1 cellular context compared by ENCODE assay signal in the genomic region with DNA sequence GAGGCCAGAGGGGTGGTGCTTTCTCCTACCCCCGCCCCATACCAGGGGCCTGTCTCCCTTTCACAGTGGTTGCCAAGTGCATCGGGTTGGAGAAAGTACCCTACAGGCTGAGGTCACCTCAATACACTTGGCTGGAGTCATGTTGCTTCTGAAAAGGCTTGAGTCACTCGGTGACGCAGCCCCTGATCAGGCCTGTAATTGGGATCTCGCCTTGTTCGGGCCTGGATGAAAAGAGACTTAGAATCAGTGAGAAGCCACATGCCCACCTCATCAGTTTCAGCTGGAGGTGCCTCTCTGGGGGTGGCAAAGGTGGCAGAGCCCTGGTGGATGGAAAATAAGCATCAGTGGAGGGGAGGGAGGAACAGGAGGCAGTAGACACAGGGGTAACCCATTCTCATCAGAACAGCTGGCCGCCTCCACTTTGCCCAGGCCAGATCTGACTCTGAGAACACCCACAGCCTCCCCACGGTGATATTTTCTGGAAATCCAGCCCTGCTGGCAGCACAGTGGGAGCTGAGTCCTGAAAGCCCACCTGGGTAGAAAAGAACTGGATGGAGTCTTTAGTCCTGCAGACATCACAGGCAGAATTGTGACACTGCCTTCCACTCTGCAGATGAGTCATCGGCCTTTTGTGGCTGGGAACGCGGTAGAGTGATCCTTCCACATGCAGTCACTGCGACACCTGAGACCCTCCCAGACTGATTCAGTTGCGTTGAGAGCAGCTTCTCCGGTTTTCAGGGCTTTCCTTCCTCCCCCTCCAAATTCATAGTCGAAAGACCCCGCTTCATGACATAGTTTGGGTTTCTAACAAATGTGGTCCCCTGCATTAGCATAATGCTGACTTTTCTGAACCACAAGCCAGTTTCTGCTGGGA.
TF ChIP-seq lines count a peak whose summit lies in the region.

No MANE protein-coding gene starts in this region.

TF ChIP-seq in HepG2, 621 proteins besides CTCF, POLR2A, EP300 and RAD21 (continued from another document and continues in another):
- TF ChIP-seq ZNF318 (CRISPR knock-in tag; IDR thresholded peaks at IDR 0.05) (no peak), NFIC (IDR thresholded peaks at IDR 0.05; ENCODE audit: low read length) (no peak), ZNF776 (CRISPR knock-in tag; IDR thresholded peaks at IDR 0.05) (no peak), SIX1 (CRISPR knock-in tag; IDR thresholded peaks at IDR 0.05; ENCODE audit: borderline replicate concordance) (no peak), SRF (IDR thresholded peaks at IDR 0.05; ENCODE audit: low read depth, low read length) (peak; percentile 55; the same call in 1 of the 2 replicates), ZBTB1 (CRISPR knock-in tag; IDR thresholded peaks at IDR 0.05; ENCODE audit: borderline replicate concordance) (no peak), ZBTB7B (CRISPR knock-in tag; IDR thresholded peaks at IDR 0.05) (no peak), CREB1 (IDR thresholded peaks at IDR 0.05) (peak; percentile 41; the same call in 1 of the 2 replicates), CREB1 (CRISPR knock-in tag; IDR thresholded peaks at IDR 0.05) (no peak), SMC3 (IDR thresholded peaks at IDR 0.05; ENCODE audit: low read length) (peak; percentile 9; the same call in 1 of the 2 replicates), MAF1 (CRISPR knock-in tag; IDR thresholded peaks at IDR 0.05; ENCODE audit: borderline replicate concordance) (no peak), SMAD3 (CRISPR knock-in tag; IDR thresholded peaks at IDR 0.05) (0 out of 2 replicates have a peak, but pooled peaks have one; percentile 51), ZNF317 (CRISPR knock-in tag; IDR thresholded peaks at IDR 0.05) (0 out of 2 replicates have a peak, but pooled peaks have one; percentile 17), GATAD2A (CRISPR knock-in tag; IDR thresholded peaks at IDR 0.05) (peak; percentile 87), ZFYVE20 (CRISPR knock-in tag; IDR thresholded peaks at IDR 0.05; ENCODE audit: borderline replicate concordance, low read depth) (no peak), FOSL2 (CRISPR knock-in tag; IDR thresholded peaks at IDR 0.05) (peak; percentile 99), ZBTB38 (CRISPR knock-in tag; IDR thresholded peaks at IDR 0.05) (peak; percentile 66), ATRX (CRISPR knock-in tag; IDR thresholded peaks at IDR 0.05; ENCODE audit: borderline replicate concordance) (no peak), ZNF30 (CRISPR knock-in tag; IDR thresholded peaks at IDR 0.05) (no peak), ZBTB42 (CRISPR knock-in tag; IDR thresholded peaks at IDR 0.05) (no peak), ZNF383 (CRISPR knock-in tag; IDR thresholded peaks at IDR 0.05; ENCODE audit: borderline replicate concordance) (no peak), EED (CRISPR knock-in tag; IDR thresholded peaks at IDR 0.05) (no peak), ZNF614 (CRISPR knock-in tag; IDR thresholded peaks at IDR 0.05; ENCODE audit: borderline replicate concordance) (no peak), ZBTB46 (CRISPR knock-in tag; IDR thresholded peaks at IDR 0.05; ENCODE audit: borderline replicate concordance) (no peak), ZNF446 (CRISPR knock-in tag; IDR thresholded peaks at IDR 0.05) (no peak), GPN1 (CRISPR knock-in tag; IDR thresholded peaks at IDR 0.05; ENCODE audit: borderline replicate concordance) (no peak), ZNF576 (CRISPR knock-in tag; IDR thresholded peaks at IDR 0.05) (no peak), ZNF253 (CRISPR knock-in tag; IDR thresholded peaks at IDR 0.05; ENCODE audit: borderline replicate concordance) (no peak), SAP130 (CRISPR knock-in tag; IDR thresholded peaks at IDR 0.05; ENCODE audit: low read depth) (peak; percentile 48; the same call in 1 of the 2 replicates), ZNF431 (CRISPR knock-in tag; IDR thresholded peaks at IDR 0.05; ENCODE audit: borderline replicate concordance, low read depth) (no peak), CBX1 (IDR thresholded peaks at IDR 0.05; ENCODE audit: low read depth) (no peak), NCOR1 (IDR thresholded peaks at IDR 0.05; ENCODE audit: borderline replicate concordance, low read length) (no peak), RARA (CRISPR knock-in tag; IDR thresholded peaks at IDR 0.05) (peak; percentile 30; the same call in 1 of the 2 replicates)
- TF ChIP-seq, protein P1, sequence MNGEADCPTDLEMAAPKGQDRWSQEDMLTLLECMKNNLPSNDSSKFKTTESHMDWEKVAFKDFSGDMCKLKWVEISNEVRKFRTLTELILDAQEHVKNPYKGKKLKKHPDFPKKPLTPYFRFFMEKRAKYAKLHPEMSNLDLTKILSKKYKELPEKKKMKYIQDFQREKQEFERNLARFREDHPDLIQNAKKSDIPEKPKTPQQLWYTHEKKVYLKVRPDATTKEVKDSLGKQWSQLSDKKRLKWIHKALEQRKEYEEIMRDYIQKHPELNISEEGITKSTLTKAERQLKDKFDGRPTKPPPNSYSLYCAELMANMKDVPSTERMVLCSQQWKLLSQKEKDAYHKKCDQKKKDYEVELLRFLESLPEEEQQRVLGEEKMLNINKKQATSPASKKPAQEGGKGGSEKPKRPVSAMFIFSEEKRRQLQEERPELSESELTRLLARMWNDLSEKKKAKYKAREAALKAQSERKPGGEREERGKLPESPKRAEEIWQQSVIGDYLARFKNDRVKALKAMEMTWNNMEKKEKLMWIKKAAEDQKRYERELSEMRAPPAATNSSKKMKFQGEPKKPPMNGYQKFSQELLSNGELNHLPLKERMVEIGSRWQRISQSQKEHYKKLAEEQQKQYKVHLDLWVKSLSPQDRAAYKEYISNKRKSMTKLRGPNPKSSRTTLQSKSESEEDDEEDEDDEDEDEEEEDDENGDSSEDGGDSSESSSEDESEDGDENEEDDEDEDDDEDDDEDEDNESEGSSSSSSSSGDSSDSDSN (CRISPR knock-in tag; IDR thresholded peaks at IDR 0.05) = 0 out of 2 replicates have a peak, but pooled peaks have one; percentile 19
- TF ChIP-seq, protein P2, sequence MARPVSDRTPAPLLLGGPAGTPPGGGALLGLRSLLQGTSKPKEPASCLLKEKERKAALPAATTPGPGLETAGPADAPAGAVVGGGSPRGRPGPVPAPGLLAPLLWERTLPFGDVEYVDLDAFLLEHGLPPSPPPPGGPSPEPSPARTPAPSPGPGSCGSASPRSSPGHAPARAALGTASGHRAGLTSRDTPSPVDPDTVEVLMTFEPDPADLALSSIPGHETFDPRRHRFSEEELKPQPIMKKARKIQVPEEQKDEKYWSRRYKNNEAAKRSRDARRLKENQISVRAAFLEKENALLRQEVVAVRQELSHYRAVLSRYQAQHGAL (CRISPR knock-in tag; IDR thresholded peaks at IDR 0.05; ENCODE audit: not compliant biosample characterization) = no peak
- TF ChIP-seq, protein P3, sequence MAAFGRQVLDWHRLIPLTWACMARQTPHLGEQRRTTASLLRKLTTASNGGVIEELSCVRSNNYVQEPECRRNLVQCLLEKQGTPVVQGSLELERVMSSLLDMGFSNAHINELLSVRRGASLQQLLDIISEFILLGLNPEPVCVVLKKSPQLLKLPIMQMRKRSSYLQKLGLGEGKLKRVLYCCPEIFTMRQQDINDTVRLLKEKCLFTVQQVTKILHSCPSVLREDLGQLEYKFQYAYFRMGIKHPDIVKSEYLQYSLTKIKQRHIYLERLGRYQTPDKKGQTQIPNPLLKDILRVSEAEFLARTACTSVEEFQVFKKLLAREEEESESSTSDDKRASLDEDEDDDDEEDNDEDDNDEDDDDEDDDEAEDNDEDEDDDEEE (CRISPR knock-in tag; IDR thresholded peaks at IDR 0.05) = no peak
- TF ChIP-seq, protein P4, sequence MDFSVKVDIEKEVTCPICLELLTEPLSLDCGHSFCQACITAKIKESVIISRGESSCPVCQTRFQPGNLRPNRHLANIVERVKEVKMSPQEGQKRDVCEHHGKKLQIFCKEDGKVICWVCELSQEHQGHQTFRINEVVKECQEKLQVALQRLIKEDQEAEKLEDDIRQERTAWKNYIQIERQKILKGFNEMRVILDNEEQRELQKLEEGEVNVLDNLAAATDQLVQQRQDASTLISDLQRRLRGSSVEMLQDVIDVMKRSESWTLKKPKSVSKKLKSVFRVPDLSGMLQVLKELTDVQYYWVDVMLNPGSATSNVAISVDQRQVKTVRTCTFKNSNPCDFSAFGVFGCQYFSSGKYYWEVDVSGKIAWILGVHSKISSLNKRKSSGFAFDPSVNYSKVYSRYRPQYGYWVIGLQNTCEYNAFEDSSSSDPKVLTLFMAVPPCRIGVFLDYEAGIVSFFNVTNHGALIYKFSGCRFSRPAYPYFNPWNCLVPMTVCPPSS (IDR thresholded peaks at IDR 0.05) = no peak
